In the genomic region with DNA sequence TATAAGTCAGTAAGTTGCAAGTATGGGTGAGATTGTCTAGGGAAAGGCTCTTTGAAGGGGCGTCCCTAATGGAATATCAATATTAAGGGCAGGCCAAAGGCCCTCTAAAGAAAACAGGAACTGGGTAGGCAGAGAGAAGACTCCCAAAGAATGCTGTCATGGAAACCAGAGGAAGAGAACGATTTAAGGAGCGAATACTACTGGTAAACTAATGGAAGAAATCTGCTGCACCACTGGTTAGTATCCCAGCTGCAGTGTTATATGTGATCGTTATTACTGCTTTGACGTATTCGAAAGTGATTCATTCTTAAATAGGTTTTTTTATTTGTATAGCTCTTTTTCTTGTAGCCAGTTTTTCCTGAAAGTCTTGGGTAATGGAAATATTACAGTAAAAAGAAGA, we compare ENCODE assay signal across 1 cellular context.
A peak's percentile ranks its signal among the peaks of the same experiment; 100 is the strongest.
TF ChIP-seq lines count a peak whose summit lies in the region.

No MANE protein-coding gene starts in this region.

TF ChIP-seq in K562, 482 proteins besides CTCF, POLR2A, EP300 and RAD21:
- 0 out of 2 replicates have a peak, but pooled peaks have one; percentile 26 for TF ChIP-seq POLR2AphosphoS5 (IDR thresholded peaks at IDR 0.05; ENCODE audit: control insufficient read depth, insufficient read depth, low read depth, low read length)
- TF ChIP-seq SMARCB1 (IDR thresholded peaks at IDR 0.05; ENCODE audit: insufficient read length, low read depth) = no peak
- TF ChIP-seq CREB1 (IDR thresholded peaks at IDR 0.05) = no peak
- TF ChIP-seq CREB1 (CRISPR knock-in tag; IDR thresholded peaks at IDR 0.05) = no peak
- peak in 1 of 2 experiments; percentile 49; a peak in 1 of 4 replicates for TF ChIP-seq MAZ (CRISPR knock-in tag; conservative IDR thresholded peaks at IDR 0.05 in 1 of 2, IDR thresholded peaks at IDR 0.05 in 1 of 2)
- TF ChIP-seq RFX1 (IDR thresholded peaks at IDR 0.05) = peak; percentile 76
- TF ChIP-seq, protein P1, sequence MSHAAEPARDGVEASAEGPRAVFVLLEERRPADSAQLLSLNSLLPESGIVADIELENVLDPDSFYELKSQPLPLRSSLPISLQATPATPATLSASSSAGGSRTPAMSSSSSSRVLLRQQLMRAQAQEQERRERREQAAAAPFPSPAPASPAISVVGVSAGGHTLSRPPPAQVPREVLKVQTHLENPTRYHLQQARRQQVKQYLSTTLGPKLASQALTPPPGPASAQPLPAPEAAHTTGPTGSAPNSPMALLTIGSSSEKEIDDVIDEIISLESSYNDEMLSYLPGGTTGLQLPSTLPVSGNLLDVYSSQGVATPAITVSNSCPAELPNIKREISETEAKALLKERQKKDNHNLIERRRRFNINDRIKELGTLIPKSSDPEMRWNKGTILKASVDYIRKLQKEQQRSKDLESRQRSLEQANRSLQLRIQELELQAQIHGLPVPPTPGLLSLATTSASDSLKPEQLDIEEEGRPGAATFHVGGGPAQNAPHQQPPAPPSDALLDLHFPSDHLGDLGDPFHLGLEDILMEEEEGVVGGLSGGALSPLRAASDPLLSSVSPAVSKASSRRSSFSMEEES (CRISPR knock-in tag; IDR thresholded peaks at IDR 0.05) = no peak
- peak; percentile 97 for TF ChIP-seq SPI1 (IDR thresholded peaks at IDR 0.05; ENCODE audit: borderline replicate concordance, low read depth, low read length)
- no peak for TF ChIP-seq MYNN (IDR thresholded peaks at IDR 0.05)
- no peak for TF ChIP-seq MYNN (CRISPR knock-in tag; IDR thresholded peaks at IDR 0.05)
- TF ChIP-seq STAG1 (CRISPR knock-in tag; IDR thresholded peaks at IDR 0.05; ENCODE audit: borderline replicate concordance) = no peak
- no peak for TF ChIP-seq HMG20A (CRISPR knock-in tag; conservative IDR thresholded peaks at IDR 0.05)
- TF ChIP-seq KLF13 (tag; IDR thresholded peaks at IDR 0.05; ENCODE audit: borderline replicate concordance, low read depth) = no peak
- no peak for TF ChIP-seq KLF10 (CRISPR knock-in tag; IDR thresholded peaks at IDR 0.05)
- TF ChIP-seq CHD1 (IDR thresholded peaks at IDR 0.05; ENCODE audit: low read length) = peak; percentile 34
- no peak for TF ChIP-seq ETV6 (IDR thresholded peaks at IDR 0.05; ENCODE audit: borderline replicate concordance in 1 of 2, low read depth in 2 of 2, low read length in 1 of 2)
- 0 out of 2 replicates have a peak, but pooled peaks have one; percentile 15 for TF ChIP-seq ETV6 (CRISPR knock-in tag; IDR thresholded peaks at IDR 0.05; ENCODE audit: borderline replicate concordance)
- TF ChIP-seq RBFOX2 (IDR thresholded peaks at IDR 0.05; ENCODE audit: low read depth, low read length) = peak; percentile 53; the same call in 1 of the 2 replicates
- no peak for TF ChIP-seq POLR3G (IDR thresholded peaks at IDR 0.05; ENCODE audit: extremely low read depth, insufficient read length, insufficient replicate concordance)
- no peak for TF ChIP-seq SIX5 (IDR thresholded peaks at IDR 0.05; ENCODE audit: borderline replicate concordance in 1 of 2, insufficient read depth in 1 of 2, low read depth in 1 of 2, low read length in 2 of 2)
- TF ChIP-seq, protein P2, sequence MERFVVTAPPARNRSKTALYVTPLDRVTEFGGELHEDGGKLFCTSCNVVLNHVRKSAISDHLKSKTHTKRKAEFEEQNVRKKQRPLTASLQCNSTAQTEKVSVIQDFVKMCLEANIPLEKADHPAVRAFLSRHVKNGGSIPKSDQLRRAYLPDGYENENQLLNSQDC (CRISPR knock-in tag; IDR thresholded peaks at IDR 0.05) = 0 out of 2 replicates have a peak, but pooled peaks have one; percentile 4
- TF ChIP-seq, protein P3, sequence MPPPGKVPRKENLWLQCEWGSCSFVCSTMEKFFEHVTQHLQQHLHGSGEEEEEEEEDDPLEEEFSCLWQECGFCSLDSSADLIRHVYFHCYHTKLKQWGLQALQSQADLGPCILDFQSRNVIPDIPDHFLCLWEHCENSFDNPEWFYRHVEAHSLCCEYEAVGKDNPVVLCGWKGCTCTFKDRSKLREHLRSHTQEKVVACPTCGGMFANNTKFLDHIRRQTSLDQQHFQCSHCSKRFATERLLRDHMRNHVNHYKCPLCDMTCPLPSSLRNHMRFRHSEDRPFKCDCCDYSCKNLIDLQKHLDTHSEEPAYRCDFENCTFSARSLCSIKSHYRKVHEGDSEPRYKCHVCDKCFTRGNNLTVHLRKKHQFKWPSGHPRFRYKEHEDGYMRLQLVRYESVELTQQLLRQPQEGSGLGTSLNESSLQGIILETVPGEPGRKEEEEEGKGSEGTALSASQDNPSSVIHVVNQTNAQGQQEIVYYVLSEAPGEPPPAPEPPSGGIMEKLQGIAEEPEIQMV (tag; conservative IDR thresholded peaks at IDR 0.05; ENCODE audit: low read depth) = no peak
- TF ChIP-seq, protein P4, sequence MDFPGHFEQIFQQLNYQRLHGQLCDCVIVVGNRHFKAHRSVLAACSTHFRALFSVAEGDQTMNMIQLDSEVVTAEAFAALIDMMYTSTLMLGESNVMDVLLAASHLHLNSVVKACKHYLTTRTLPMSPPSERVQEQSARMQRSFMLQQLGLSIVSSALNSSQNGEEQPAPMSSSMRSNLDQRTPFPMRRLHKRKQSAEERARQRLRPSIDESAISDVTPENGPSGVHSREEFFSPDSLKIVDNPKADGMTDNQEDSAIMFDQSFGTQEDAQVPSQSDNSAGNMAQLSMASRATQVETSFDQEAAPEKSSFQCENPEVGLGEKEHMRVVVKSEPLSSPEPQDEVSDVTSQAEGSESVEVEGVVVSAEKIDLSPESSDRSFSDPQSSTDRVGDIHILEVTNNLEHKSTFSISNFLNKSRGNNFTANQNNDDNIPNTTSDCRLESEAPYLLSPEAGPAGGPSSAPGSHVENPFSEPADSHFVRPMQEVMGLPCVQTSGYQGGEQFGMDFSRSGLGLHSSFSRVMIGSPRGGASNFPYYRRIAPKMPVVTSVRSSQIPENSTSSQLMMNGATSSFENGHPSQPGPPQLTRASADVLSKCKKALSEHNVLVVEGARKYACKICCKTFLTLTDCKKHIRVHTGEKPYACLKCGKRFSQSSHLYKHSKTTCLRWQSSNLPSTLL (IDR thresholded peaks at IDR 0.05) = no peak
